In the genomic region with DNA sequence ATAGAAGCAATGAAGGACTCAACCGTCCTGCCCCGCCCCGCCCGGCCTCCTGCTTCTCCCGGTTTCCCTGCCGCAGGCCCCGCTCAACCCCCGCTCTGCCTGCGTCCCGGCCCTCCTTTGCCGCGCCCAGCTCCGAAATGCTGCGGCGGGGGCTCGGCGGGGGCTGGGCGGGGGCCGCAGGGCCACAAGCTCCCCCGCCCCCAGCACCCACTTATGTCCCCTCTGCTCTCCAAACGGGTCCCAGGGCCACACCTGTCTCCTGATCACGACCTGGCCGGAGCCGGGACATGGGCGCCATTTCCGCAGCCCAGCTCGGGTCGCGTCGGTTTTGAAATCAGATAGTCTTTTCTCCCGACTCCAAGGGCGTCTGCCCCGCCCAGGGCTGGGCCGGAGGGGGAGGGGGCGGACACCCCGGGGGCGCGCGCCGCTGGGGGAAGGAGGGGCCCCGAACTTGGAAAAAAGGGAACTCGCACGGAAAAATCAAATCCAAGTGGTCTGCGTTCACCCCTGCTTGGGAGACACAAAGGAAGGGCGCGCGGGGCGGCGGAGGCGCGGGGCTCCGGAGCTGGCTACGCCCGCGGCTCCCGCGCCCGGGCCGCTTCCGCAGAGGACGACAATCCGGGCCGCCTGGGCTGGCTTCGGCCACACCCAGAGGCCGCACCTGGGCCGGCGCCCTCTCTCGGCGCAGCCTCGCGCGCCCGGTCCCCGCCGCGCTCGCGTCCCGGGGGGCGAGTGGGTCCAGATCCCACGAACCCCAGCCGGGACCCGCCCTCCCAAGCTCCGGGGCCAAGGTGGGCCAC, we compare ENCODE assay signal across 8 cellular contexts.
DNase-seq lines count a peak whose midpoint lies in the region; ATAC-seq and TF ChIP-seq lines count a peak whose summit lies in the region.

No MANE protein-coding gene starts in this region.

- H3K9me3 Mint-ChIP-seq in IgD-negative memory B cell (no peaks in the 10 kb centered on the region), progenitor cell of endocrine pancreas (ENCODE audit: low read depth) (no peaks in the 10 kb centered on the region)
- no peaks in the 10 kb centered on the region for H3K9me3 Mint-ChIP-seq in activated naive CD8-positive, alpha-beta T cell treated with anti-CD3 and anti-CD28 coated beads, Interleukin-2, amount 50 U/mL, for 24 hours

- H3K9me3 ChIP-seq in SK-N-SH (no peaks in the 10 kb centered on the region), heart right ventricle (no peaks in the 10 kb centered on the region), aorta (ENCODE audit: control insufficient read depth, low read length) (no peaks in the 10 kb centered on the region)

- no peak for TF ChIP-seq RAD21 in SK-N-SH (IDR thresholded peaks at IDR 0.05; ENCODE audit: low read length)

- peak overlapping the region; percentile 90 to 97 (median 94) for H3K27ac Mint-ChIP-seq in IgD-negative memory B cell
- peak overlapping the region; percentile 90 for H3K27ac Mint-ChIP-seq in activated naive CD8-positive, alpha-beta T cell treated with anti-CD3 and anti-CD28 coated beads, Interleukin-2, amount 50 U/mL, for 24 hours
- H3K27ac Mint-ChIP-seq in progenitor cell of endocrine pancreas: peak overlapping the region; percentile 99

- H3K4me3 Mint-ChIP-seq in IgD-negative memory B cell (peak overlapping the region; percentile 57 to 98 (median 94)), progenitor cell of endocrine pancreas (ENCODE audit: low read depth) (peak overlapping the region; percentile 91)
- peak overlapping the region; percentile 90 for H3K4me3 Mint-ChIP-seq in activated naive CD8-positive, alpha-beta T cell treated with anti-CD3 and anti-CD28 coated beads, Interleukin-2, amount 50 U/mL, for 24 hours

- H3K9ac ChIP-seq in SK-N-SH: peak overlapping the region; percentile 76

- CTCF ChIA-PET in SK-N-SH (lab: Yijun Ruan, JAX): no interaction called here

- no peaks in the 10 kb centered on the region for H4K20me1 ChIP-seq in SK-N-SH (ENCODE audit: insufficient read depth)

- no peaks in the 10 kb centered on the region for H3F3A ChIP-seq in SK-N-SH (replicated peaks; ENCODE audit: insufficient read depth)

- no CpG with 5 or more reads among the region's 84 CpGs for WGBS in SK-N-SH (ENCODE audit: low lambda C conversion rate)
- 0% methylated on average over 81 to 84 of the region's 84 CpGs for WGBS in heart right ventricle, 2 donors
- 0 to 1% methylated on average over 74 to 84 of the region's 84 CpGs for WGBS in aorta, 2 donors

- peak; percentile 65 for ATAC-seq in GM19372 (IDR thresholded peaks at IDR 0.05; ENCODE audit: low read depth, unreplicated experiment)
- ATAC-seq in activated naive CD8-positive, alpha-beta T cell treated with anti-CD3 and anti-CD28 coated beads, Interleukin-2, amount 50 U/mL, for 24 hours: peak; percentile 59
- ATAC-seq in heart right ventricle: peak; percentile 72 to 88 (median 81)
- peak; percentile 78 for ATAC-seq in aorta (ENCODE audit: low FRiP score)

- H3K4me1 Mint-ChIP-seq in IgD-negative memory B cell (peaks cover 6 to 10% (median 8%) of the 10 kb centered on the region in 3 donors), progenitor cell of endocrine pancreas (ENCODE audit: low read depth) (peaks cover 10% of the 10 kb centered on the region)
- H3K4me1 Mint-ChIP-seq in activated naive CD8-positive, alpha-beta T cell treated with anti-CD3 and anti-CD28 coated beads, Interleukin-2, amount 50 U/mL, for 24 hours: peaks cover 19% of the 10 kb centered on the region

- H3K4me3 ChIP-seq in SK-N-SH (ENCODE audit: low read depth in 2 of 2, low read length in 1 of 2): peak overlapping the region; percentile 52 to 53
- H3K4me3 ChIP-seq in heart right ventricle: peak overlapping the region; percentile 66 to 91 (median 74)
- peak overlapping the region; percentile 77 to 82 for H3K4me3 ChIP-seq in aorta (ENCODE audit: low read length in 2 of 2)

- H3K4me1 ChIP-seq in SK-N-SH (ENCODE audit: control insufficient read depth in 1 of 2, insufficient read depth in 2 of 2, low read depth in 1 of 2, low read length in 1 of 2) (no peaks in the 10 kb centered on the region; a peak in 2 of 4 replicates), heart right ventricle (peaks cover 3 to 18% (median 15%) of the 10 kb centered on the region in 9 donors), aorta (ENCODE audit: control insufficient read depth in 1 of 2, insufficient read depth in 2 of 2, low read length in 2 of 2) (no peaks in the 10 kb centered on the region)

- intact Hi-C loops in heart right ventricle (cut with DNase I) (loop anchor here in 7 of 10 donors (1.0 to 10.0 kb wide), 8 partner anchors 67 to 71 kb away; a partner anchor contains a TSS), aorta (cut with DNase I) (loop anchor here in 1 of 2 donors (1.0 kb wide), 2 partner anchors 69 to 71 kb away; a partner anchor contains a TSS)

- no peaks in the 10 kb centered on the region for H3K79me2 ChIP-seq in SK-N-SH (ENCODE audit: insufficient read depth)

- no peaks in the 10 kb centered on the region for H3K9me2 ChIP-seq in SK-N-SH

- peak overlapping the region; percentile 41 for H2AFZ ChIP-seq in SK-N-SH (ENCODE audit: low read depth)

- DNase-seq in CD1c-positive myeloid dendritic cell (ENCODE audit: extremely low spot score): peak; percentile 89
- DNase-seq in SK-N-SH: peak; percentile 68
- peak; percentile 59 for DNase-seq in activated naive CD8-positive, alpha-beta T cell treated with anti-CD3 and anti-CD28 coated beads, Interleukin-2, amount 50 U/mL, for 24 hours
- peak; percentile 64 to 80 for DNase-seq in heart right ventricle
- peak; percentile 67 for DNase-seq in progenitor cell of endocrine pancreas (ENCODE audit: low spot score, unreplicated experiment)
- DNase-seq in aorta: peak; percentile 86 to 87

- no peaks in the 10 kb centered on the region for H3K36me3 Mint-ChIP-seq in IgD-negative memory B cell
- H3K36me3 Mint-ChIP-seq in activated naive CD8-positive, alpha-beta T cell treated with anti-CD3 and anti-CD28 coated beads, Interleukin-2, amount 50 U/mL, for 24 hours (ENCODE audit: low read depth): no peaks in the 10 kb centered on the region
- H3K36me3 Mint-ChIP-seq in progenitor cell of endocrine pancreas (ENCODE audit: insufficient read depth): no peaks in the 10 kb centered on the region

- H3K36me3 ChIP-seq in SK-N-SH (replicated peaks in 1 of 2; ENCODE audit: control insufficient read depth in 1 of 2, insufficient read depth in 2 of 2, low read length in 1 of 2) (no peaks in the 10 kb centered on the region), heart right ventricle (no peaks in the 10 kb centered on the region), aorta (ENCODE audit: control insufficient read depth in 1 of 2, insufficient read depth in 2 of 2, low read length in 1 of 2) (no peaks in the 10 kb centered on the region)

- no peaks in the 10 kb centered on the region for H3K27me3 Mint-ChIP-seq in IgD-negative memory B cell
- peaks cover 2% of the 10 kb centered on the region for H3K27me3 Mint-ChIP-seq in activated naive CD8-positive, alpha-beta T cell treated with anti-CD3 and anti-CD28 coated beads, Interleukin-2, amount 50 U/mL, for 24 hours
- peaks cover 3% of the 10 kb centered on the region for H3K27me3 Mint-ChIP-seq in progenitor cell of endocrine pancreas

- H3K27ac ChIP-seq in SK-N-SH (ENCODE audit: low read depth in 2 of 2, low read length in 1 of 2): peak overlapping the region; percentile 60 to 62
- H3K27ac ChIP-seq in heart right ventricle: peak overlapping the region; percentile 66 to 100 (median 98)
- H3K27ac ChIP-seq in aorta (ENCODE audit: low read depth in 1 of 2, low read length in 2 of 2): peak overlapping the region; percentile 31 to 70

- POLR2A ChIA-PET in SK-N-SH (lab: Yijun Ruan, JAX): interaction anchor here (0.6 to 0.9 kb wide), 3 partner anchors 47 to 475 kb away, joined by 3 to 4 read pairs (median 3); no protein-coding TSS in a partner anchor

- H3K27me3 ChIP-seq in SK-N-SH (ENCODE audit: insufficient read depth): no peaks in the 10 kb centered on the region
- no peaks in the 10 kb centered on the region for H3K27me3 ChIP-seq in heart right ventricle
- H3K27me3 ChIP-seq in aorta (ENCODE audit: control insufficient read depth in 1 of 2, insufficient read depth in 2 of 2, low read length in 1 of 2): no peaks in the 10 kb centered on the region

- TF ChIP-seq CTCF in SK-N-SH (IDR thresholded peaks at IDR 0.05) (no peak), heart right ventricle (IDR thresholded peaks at IDR 0.05) (peak in 4 of 9 donors; percentile 10 to 48 (median 41)), progenitor cell of endocrine pancreas (IDR thresholded peaks at IDR 0.05; ENCODE audit: unreplicated experiment) (peak; percentile 38)

- TF ChIP-seq EP300 in SK-N-SH (IDR thresholded peaks at IDR 0.05; ENCODE audit: borderline replicate concordance in 1 of 2, low read depth in 1 of 2, low read length in 1 of 2): no peak

- peak overlapping the region; percentile 71 for H3K4me2 ChIP-seq in SK-N-SH

TF ChIP-seq in SK-N-SH, 30 proteins besides CTCF, POLR2A, EP300 and RAD21 (continues in another document):
- TF ChIP-seq POLR2AphosphoS5 (IDR thresholded peaks at IDR 0.05; ENCODE audit: low read depth, low read length) (no peak; the same call in 1 of the 2 replicates), YY1 (IDR thresholded peaks at IDR 0.05; ENCODE audit: low read depth) (no peak), EZH2phosphoT487 (IDR thresholded peaks at IDR 0.05; ENCODE audit: borderline replicate concordance, low read depth) (no peak)
- TF ChIP-seq, protein P1, sequence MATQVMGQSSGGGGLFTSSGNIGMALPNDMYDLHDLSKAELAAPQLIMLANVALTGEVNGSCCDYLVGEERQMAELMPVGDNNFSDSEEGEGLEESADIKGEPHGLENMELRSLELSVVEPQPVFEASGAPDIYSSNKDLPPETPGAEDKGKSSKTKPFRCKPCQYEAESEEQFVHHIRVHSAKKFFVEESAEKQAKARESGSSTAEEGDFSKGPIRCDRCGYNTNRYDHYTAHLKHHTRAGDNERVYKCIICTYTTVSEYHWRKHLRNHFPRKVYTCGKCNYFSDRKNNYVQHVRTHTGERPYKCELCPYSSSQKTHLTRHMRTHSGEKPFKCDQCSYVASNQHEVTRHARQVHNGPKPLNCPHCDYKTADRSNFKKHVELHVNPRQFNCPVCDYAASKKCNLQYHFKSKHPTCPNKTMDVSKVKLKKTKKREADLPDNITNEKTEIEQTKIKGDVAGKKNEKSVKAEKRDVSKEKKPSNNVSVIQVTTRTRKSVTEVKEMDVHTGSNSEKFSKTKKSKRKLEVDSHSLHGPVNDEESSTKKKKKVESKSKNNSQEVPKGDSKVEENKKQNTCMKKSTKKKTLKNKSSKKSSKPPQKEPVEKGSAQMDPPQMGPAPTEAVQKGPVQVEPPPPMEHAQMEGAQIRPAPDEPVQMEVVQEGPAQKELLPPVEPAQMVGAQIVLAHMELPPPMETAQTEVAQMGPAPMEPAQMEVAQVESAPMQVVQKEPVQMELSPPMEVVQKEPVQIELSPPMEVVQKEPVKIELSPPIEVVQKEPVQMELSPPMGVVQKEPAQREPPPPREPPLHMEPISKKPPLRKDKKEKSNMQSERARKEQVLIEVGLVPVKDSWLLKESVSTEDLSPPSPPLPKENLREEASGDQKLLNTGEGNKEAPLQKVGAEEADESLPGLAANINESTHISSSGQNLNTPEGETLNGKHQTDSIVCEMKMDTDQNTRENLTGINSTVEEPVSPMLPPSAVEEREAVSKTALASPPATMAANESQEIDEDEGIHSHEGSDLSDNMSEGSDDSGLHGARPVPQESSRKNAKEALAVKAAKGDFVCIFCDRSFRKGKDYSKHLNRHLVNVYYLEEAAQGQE (IDR thresholded peaks at IDR 0.05; ENCODE audit: low read depth, low read length): no peak

Comparison
In these comparisons a context has a peak if more than half of its experiments do, and no peak if none do; other contexts are left out.
1. Peak in every context shown above with its lines: DNase-seq, ATAC-seq, H3K4me3 ChIP-seq and H3K27ac ChIP-seq.